14 cellular contexts compared by ENCODE assay signal in the genomic region with DNA sequence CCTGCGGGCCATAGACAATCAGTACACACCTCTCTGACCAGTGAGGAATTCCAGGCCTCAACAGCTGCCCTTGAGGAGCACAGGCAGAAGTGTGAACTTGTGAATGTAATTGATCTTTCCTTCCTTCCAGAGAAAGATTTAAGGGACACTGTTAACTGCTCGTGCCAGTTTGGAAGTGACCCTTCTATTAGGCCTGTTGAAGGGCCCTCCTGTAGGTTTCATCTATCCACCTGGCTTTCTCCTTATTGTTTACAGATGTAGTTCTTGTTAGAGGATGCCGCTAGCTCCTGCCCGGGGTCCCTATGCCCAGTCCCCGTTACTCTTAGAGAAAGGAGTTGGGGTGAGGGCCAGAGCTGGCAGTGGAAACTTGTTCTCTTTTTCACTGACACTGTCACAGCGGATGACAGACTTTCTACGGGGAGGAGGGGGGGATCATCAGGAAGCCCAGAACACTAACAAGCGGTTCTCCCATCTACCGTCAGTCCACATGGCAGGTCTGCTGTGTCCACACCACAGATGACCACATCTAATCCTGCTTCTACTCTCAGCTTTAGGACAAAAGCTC. TPM values are rescaled to one million over a fixed set of nuclear protein-coding genes. Genes with fewer than 3 reads are reported as not detected.
DNase-seq lines count a peak whose midpoint lies in the region; ATAC-seq and TF ChIP-seq lines count a peak whose summit lies in the region.
"Had no signal": no experiment of that assay in that cellular context is flagged by ENCODE, and none has a peak within 500 bp of the region (broad histone marks: within the 10 kb centered on the region; RNA-seq: fewer than 3 reads in every experiment).

No MANE protein-coding gene starts in this region.

- H4K20me1 ChIP-seq in OCI-LY7 (ENCODE audit: insufficient read depth, low read length) = peaks cover 19% of the 10 kb centered on the region; the same call in 1 of the 2 replicates

- no peaks in the 10 kb centered on the region for H3K9me2 ChIP-seq in OCI-LY7 (ENCODE audit: insufficient read depth, low read length)

- WGBS in psoas muscle, 3 donors = 45 to 59% (median 50%) methylated on average over 9 of the region's 9 CpGs

- ATAC-seq in psoas muscle = peak in 3 of 4 donors; percentile 1 to 31 (median 19)
- no peak for ATAC-seq in GM18520 (IDR thresholded peaks at IDR 0.05; ENCODE audit: unreplicated experiment)
- ATAC-seq in GM21723 (IDR thresholded peaks at IDR 0.05; ENCODE audit: unreplicated experiment) = no peak

- H3K36me3 Mint-ChIP-seq in T-helper 2 cell treated with Interferon-gamma antibody and Interleukin-4, amounts not matched to agents 5 μg/mL and 100 μg/mL, for 36 hours (ENCODE audit: low read depth) = peaks cover 64% of the 10 kb centered on the region

- no peak overlapping the region for H3K4me3 Mint-ChIP-seq in T-helper 2 cell treated with Interferon-gamma antibody and Interleukin-4, amounts not matched to agents 5 μg/mL and 100 μg/mL, for 36 hours

- peaks cover 9% of the 10 kb centered on the region; the same call in 1 of the 2 replicates for H3K79me2 ChIP-seq in OCI-LY7 (ENCODE audit: insufficient read depth, low read depth, low read length)

- POLR2A ChIA-PET in OCI-LY7 (lab: Charles Lee) = interaction anchor here (0.6 to 1.5 kb wide), 5 partner anchors 36 to 145 kb away, joined by 3 to 5 read pairs (median 3); no protein-coding TSS in a partner anchor

- peaks cover 67% of the 10 kb centered on the region for H3K4me1 Mint-ChIP-seq in T-helper 2 cell treated with Interferon-gamma antibody and Interleukin-4, amounts not matched to agents 5 μg/mL and 100 μg/mL, for 36 hours (ENCODE audit: low read depth)

- no peaks in the 10 kb centered on the region for H3K27me3 Mint-ChIP-seq in T-helper 2 cell treated with Interferon-gamma antibody and Interleukin-4, amounts not matched to agents 5 μg/mL and 100 μg/mL, for 36 hours (ENCODE audit: low read depth)

- H3K9me3 Mint-ChIP-seq in T-helper 2 cell treated with Interferon-gamma antibody and Interleukin-4, amounts not matched to agents 5 μg/mL and 100 μg/mL, for 36 hours = no peaks in the 10 kb centered on the region

- intact Hi-C loops in OCI-LY7 (cut with micrococcal nuclease; ENCODE audit: unreplicated experiment) (no loop called here), dorsolateral prefrontal cortex (cut with DNase I) (loop anchor here in 1 of 2 donors (5.0 kb wide), 1 partner anchor 41 kb away; a partner anchor contains a TSS), psoas muscle (cut with DNase I) (no loop called here)

- H2AFZ ChIP-seq in OCI-LY7 (ENCODE audit: low read length) = no peak overlapping the region

- BruUV-seq in OCI-LY7 (replicated peaks; lab: Mats Ljungman, UMichigan) = no TSS peak

- peak overlapping the region; percentile 45 for H3K4me2 ChIP-seq in OCI-LY7 (ENCODE audit: low read length)

- H3K9me3 ChIP-seq in OCI-LY7 (ENCODE audit: low read length) = no peaks in the 10 kb centered on the region
- H3K9me3 ChIP-seq in psoas muscle = no peaks in the 10 kb centered on the region
- H3K9me3 ChIP-seq: prostate gland had no signal

- DNase-seq in T-helper 2 cell treated with Interferon-gamma antibody and Interleukin-4, amounts not matched to agents 5 μg/mL and 100 μg/mL, for 36 hours (ENCODE audit: low spot score) = no peak
- no peak for DNase-seq in T-helper 2 cell
- no peak for DNase-seq in OCI-LY7 (ENCODE audit: low spot score)
- DNase-seq in dorsolateral prefrontal cortex = peak in 5 of 10 donors; percentile 7 to 22 (median 21)
- no peak for DNase-seq in psoas muscle
- no peak for DNase-seq in AG08396 (ENCODE audit: low spot score)
- DNase-seq: 8988T; activated CD4-positive, alpha-beta T cell treated with anti-CD3 and anti-CD28 coated beads for 48 hours; EL; KG1; SIG-M5 had no signal

- peaks cover 59% of the 10 kb centered on the region for H3K4me1 ChIP-seq in OCI-LY7 (ENCODE audit: insufficient read depth, low read length, poor library complexity, severe bottlenecking)
- peaks cover 63% of the 10 kb centered on the region for H3K4me1 ChIP-seq in psoas muscle

- H3K36me3 ChIP-seq in OCI-LY7 (ENCODE audit: insufficient read depth, low read length) (peaks cover 75% of the 10 kb centered on the region), psoas muscle (ENCODE audit: insufficient read depth in 1 of 2, low read depth in 1 of 2) (peaks cover 8 to 60% of the 10 kb centered on the region in 2 donors)

- peak overlapping the region; percentile 43 for H3K27ac ChIP-seq in OCI-LY7 (ENCODE audit: low read depth, low read length, poor library complexity, severe bottlenecking)
- H3K27ac ChIP-seq in dorsolateral prefrontal cortex = peak overlapping the region in 53 of 59 donors; percentile 15 to 84 (median 67)
- peak overlapping the region; percentile 87 for H3K27ac ChIP-seq in psoas muscle
- H3K27ac ChIP-seq: prostate gland had no signal

- CTCF ChIA-PET in OCI-LY7 (lab: Charles Lee; ENCODE audit: unreplicated experiment) = interaction anchor here (1.4 kb wide), 1 partner anchor 51 kb away, joined by 3 read pairs; no protein-coding TSS in a partner anchor

- peak overlapping the region; percentile 67 for H3K27ac Mint-ChIP-seq in T-helper 2 cell treated with Interferon-gamma antibody and Interleukin-4, amounts not matched to agents 5 μg/mL and 100 μg/mL, for 36 hours

- H3K4me3 ChIP-seq in OCI-LY7 (ENCODE audit: low read depth, low read length, poor library complexity, severe bottlenecking) (no peak overlapping the region), dorsolateral prefrontal cortex (no peak overlapping the region), psoas muscle (no peak overlapping the region)
- H3K4me3 ChIP-seq: prostate gland had no signal

- TF ChIP-seq CTCF in OCI-LY7 (conservative IDR thresholded peaks at IDR 0.05; ENCODE audit: low read length) (no peak), dorsolateral prefrontal cortex (IDR thresholded peaks at IDR 0.05 in 54 of 56, conservative IDR thresholded peaks at IDR 0.05 in 2 of 56; ENCODE audit: low read depth in 1 of 56, partially characterized antibody in 56 of 56) (no peak), psoas muscle (IDR thresholded peaks at IDR 0.05) (no peak)

- no peaks in the 10 kb centered on the region for H3K27me3 ChIP-seq in dorsolateral prefrontal cortex
- no peaks in the 10 kb centered on the region for H3K27me3 ChIP-seq in psoas muscle (ENCODE audit: insufficient read depth in 3 of 3, low read length in 2 of 3)

RNA-seq across cellular contexts. Expression of a gene that starts 42.6 kb away (rescaled TPM):
- 16.3 and 25.8 TPM in 2 replicates for total RNA-seq in OCI-LY7 (2014; rRNA removed; shearing (Covaris generic))
- 45.9 and 51.3 TPM in 2 replicates for total RNA-seq in OCI-LY7 (2022)
- total RNA-seq in dorsolateral prefrontal cortex = 10 to 100 TPM in 116 of 120 experiments, 1 to 10 TPM in 4; 8.5 to 28.7 (median 14.8) TPM
- 10 to 100 TPM; 10.5 to 25.0 (median 13.2) TPM for total RNA-seq in psoas muscle
- 10 to 100 TPM in 1 of 3 donors, 1 to 10 TPM in 2; 4.4 to 22.0 (median 6.4) TPM for polyA plus RNA-seq in psoas muscle

Comparison
In these comparisons a context has a peak if more than half of its experiments do, and no peak if none do; other contexts are left out.
1. ATAC-seq: peak in psoas muscle (3 of 4); none in GM18520 (single experiment) and GM21723 (single experiment).
2. Peak in every context shown above with its lines, with median percentiles within 50 percentile points of each other: H3K27ac ChIP-seq.